9 cellular contexts compared by ENCODE assay signal in genomic region chr3:67685499-67685898, GRCh38. TPM values are rescaled to one million over a fixed set of nuclear protein-coding genes. Genes with fewer than 3 reads are reported as not detected.
DNase-seq lines count a peak whose midpoint lies in the region; ATAC-seq lines count a peak whose summit lies in the region.
"Had no signal": no experiment of that assay in that cellular context is flagged by ENCODE, and none has a peak within 500 bp of the region (broad histone marks: within the 10 kb centered on the region; RNA-seq: fewer than 3 reads in every experiment).

No MANE protein-coding gene starts in this region.

- peak; percentile 99 for ATAC-seq in GM18858 (IDR thresholded peaks at IDR 0.05; ENCODE audit: unreplicated experiment)
- peak; percentile 99 for ATAC-seq in GM21619 (IDR thresholded peaks at IDR 0.05; ENCODE audit: unreplicated experiment)
- peak; percentile 100 for ATAC-seq in HG03571 (IDR thresholded peaks at IDR 0.05; ENCODE audit: unreplicated experiment)
- peak; percentile 52 for ATAC-seq in left colon
- ATAC-seq: HCT116 had no signal

- DNase-seq in left colon = no peak
- DNase-seq in mesenteric fat pad (ENCODE audit: low spot score) = no peak
- no peak for DNase-seq in epidermal melanocyte (ENCODE audit: insufficient read length, low spot score)
- DNase-seq in NCI-H345 (lab: John Stamatoyannopoulos, UW) = no peak
- no peak for DNase-seq in activated CD4-positive, alpha-beta T cell treated with anti-CD3 and anti-CD28 coated beads, Interleukin-2, amount 50 U/mL, for 1 hour

- intact Hi-C loops in left colon (cut with DNase I, micrococcal nuclease) = no loop called here

RNA-seq across cellular contexts. Expression of gene SUCLG2, which starts 31.1 kb away (rescaled TPM):
- 100 to 1,000 TPM; 210 to 246 TPM for total RNA-seq in left colon
- 47.1 TPM for total RNA-seq in mesenteric fat pad
